22 cellular contexts compared by ENCODE assay signal in the genomic region with DNA sequence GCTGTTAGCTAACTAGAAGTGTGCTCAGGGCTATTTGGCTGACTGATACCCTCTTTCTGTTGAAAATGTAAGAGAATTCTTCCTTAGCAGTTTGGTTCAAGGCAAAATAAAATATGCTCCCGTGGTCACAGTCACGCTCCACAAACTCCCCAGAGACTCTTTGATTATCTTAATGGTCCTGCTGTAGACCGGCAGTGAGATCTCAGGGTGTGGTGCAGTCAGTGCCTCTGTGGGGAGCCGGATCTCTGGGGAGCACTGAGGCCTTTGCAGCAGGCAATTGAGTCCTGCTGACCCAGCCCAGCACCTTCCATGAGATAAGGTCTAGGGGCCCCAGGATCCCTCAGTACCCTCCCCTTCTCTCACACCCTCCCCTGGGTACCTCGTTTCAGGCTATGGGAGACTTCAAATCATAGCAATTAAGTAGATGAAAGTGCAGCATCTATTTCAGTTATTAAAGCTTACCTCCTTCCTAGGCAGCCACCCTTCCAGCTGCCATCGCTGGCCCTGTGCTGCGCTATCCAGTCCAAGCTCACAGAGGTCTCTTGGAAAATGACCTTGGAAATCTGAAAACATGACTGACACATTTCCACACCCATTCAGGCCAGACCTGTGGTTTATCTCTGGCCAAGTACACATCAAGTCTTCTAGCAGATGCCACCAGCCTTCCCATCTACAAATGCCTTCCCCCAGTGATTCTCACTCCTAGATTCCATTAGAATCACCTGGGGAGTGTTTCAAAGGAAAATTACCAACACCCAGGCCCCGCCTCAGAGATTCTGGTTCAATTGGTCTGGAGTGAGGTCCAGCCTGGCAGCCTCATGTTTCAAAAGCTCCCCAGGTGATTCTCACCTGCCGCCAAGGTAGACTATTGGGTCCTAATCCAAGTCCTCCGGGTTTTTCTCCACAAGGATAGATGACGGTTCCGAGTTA.
DNase-seq lines count a peak whose midpoint lies in the region; TF ChIP-seq lines count a peak whose summit lies in the region.
"Had no signal": no experiment of that assay in that cellular context is flagged by ENCODE, and none has a peak within 500 bp of the region (broad histone marks: within the 10 kb centered on the region; RNA-seq: fewer than 3 reads in every experiment).

No MANE protein-coding gene starts in this region.

- no peak for TF ChIP-seq POLR2A in thyroid gland (IDR thresholded peaks at IDR 0.05)

- H3K36me3 ChIP-seq in thyroid gland, result no peaks in the 10 kb centered on the region
- H3K36me3 ChIP-seq: brain microvascular endothelial cell, esophagus squamous epithelium, gastroesophageal sphincter, uterus had no signal

- no peaks in the 10 kb centered on the region for H3K27me3 ChIP-seq in thyroid gland
- H3K27me3 ChIP-seq: brain microvascular endothelial cell, uterus had no signal

- no peak for TF ChIP-seq CTCF in 22Rv1 (IDR thresholded peaks at IDR 0.05)
- no peak for TF ChIP-seq CTCF in thyroid gland (IDR thresholded peaks at IDR 0.05)

- 62 to 67% methylated on average over 12 of the region's 12 CpGs for WGBS in thyroid gland, 2 donors

- H3K27ac ChIP-seq in 22Rv1, result peak overlapping the region; percentile 83
- H3K27ac ChIP-seq in thyroid gland, result no peak overlapping the region
- H3K27ac ChIP-seq: brain microvascular endothelial cell, esophagus squamous epithelium, gastroesophageal sphincter, RWPE1, uterus had no signal

- no peaks in the 10 kb centered on the region for H3K4me1 ChIP-seq in thyroid gland
- H3K4me1 ChIP-seq: esophagus squamous epithelium, gastroesophageal sphincter, uterus had no signal

- in situ Hi-C loops in KBM-7 (cut with MboI; ENCODE audit: low pct_unique_long_range_greater_than_20kb, low sequenced_read_pairs), result no loop called here

- H3K9me3 ChIP-seq in thyroid gland, result no peaks in the 10 kb centered on the region
- H3K9me3 ChIP-seq: esophagus squamous epithelium, uterus had no signal

- no peak overlapping the region for H3K4me3 ChIP-seq in thyroid gland (replicated peaks in 1 of 3)
- H3K4me3 ChIP-seq: esophagus squamous epithelium, gastroesophageal sphincter, GM12878, uterus had no signal

- intact Hi-C loops in cardiac septum (cut with DNase I), result no loop called here
- intact Hi-C loops in thyroid gland (cut with DNase I), result no loop called here

- DNase-seq in COLO668 (lab: John Stamatoyannopoulos, UW; ENCODE audit: unreplicated experiment) (peak; percentile 79), NCI-H1092 treated with DMSO at 0.1 percent for 48 hours (lab: John Stamatoyannopoulos, UW) (peak; percentile 59), fibroblast of peridontal ligament (ENCODE audit: extremely low read depth) (peak; percentile 5), cardiac septum (ENCODE audit: low spot score) (no peak), KBM-7 (no peak), thyroid gland (no peak), NCI-H2081 treated with DMSO at 0.1 percent for 48 hours (lab: John Stamatoyannopoulos, UW) (no peak)
- DNase-seq: activated CD8-positive, alpha-beta T cell treated with anti-CD3 and anti-CD28 coated beads for 36 hours; activated gamma-delta T cell treated with Interleukin-2 at 50 U/mL for 16 hours; brain microvascular endothelial cell; CD4-positive, alpha-beta memory T cell; DND-41; esophagus squamous epithelium; kidney; MV-4-11; substantia nigra; T-helper 9 cell; uterus had no signal

Comparison
In these comparisons a context has a peak if more than half of its experiments do, and no peak if none do; other contexts are left out.
1. DNase-seq: peak in COLO668 (single experiment), NCI-H1092 treated with DMSO at 0.1 percent for 48 hours (single experiment) and fibroblast of peridontal ligament (single experiment); none in cardiac septum (single experiment), KBM-7 (single experiment), thyroid gland (0 of 2) and NCI-H2081 treated with DMSO at 0.1 percent for 48 hours (single experiment).